ENCODE assay signal across 13 cellular contexts in the genomic region with DNA sequence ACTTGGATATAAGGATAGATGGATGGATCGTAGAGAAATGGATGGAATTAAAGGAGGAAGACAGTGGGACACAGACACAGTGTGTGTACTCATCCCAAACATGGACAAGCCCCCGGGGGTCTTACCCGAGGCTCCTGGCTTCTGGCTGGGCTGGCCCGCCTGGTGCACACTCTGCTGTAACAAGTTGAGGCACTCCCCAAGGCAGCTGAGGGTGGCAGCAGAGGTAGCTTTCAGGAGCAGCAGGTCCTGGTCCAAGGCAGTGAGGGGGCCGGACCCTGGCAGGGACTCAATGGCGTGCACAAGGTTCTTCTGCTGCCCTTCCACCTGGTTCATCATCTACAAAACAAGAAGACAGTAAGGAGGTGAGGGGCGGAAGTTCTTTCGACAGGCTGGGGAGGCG.
DNase-seq lines count a peak whose midpoint lies in the region; ATAC-seq and TF ChIP-seq lines count a peak whose summit lies in the region.
"Had no signal": no experiment of that assay in that cellular context is flagged by ENCODE, and none has a peak within 500 bp of the region (broad histone marks: within the 10 kb centered on the region; RNA-seq: fewer than 3 reads in every experiment).

No MANE protein-coding gene starts in this region.

- no peak overlapping the region for H3K27ac ChIP-seq in aorta (ENCODE audit: low read depth in 1 of 2, low read length in 2 of 2)
- H3K27ac ChIP-seq: C4-2B had no signal

- no peaks in the 10 kb centered on the region for H3K27me3 Mint-ChIP-seq in IgD-negative memory B cell
- peaks cover 3% of the 10 kb centered on the region for H3K27me3 Mint-ChIP-seq in endothelial cell (ENCODE audit: unreplicated experiment)
- no peaks in the 10 kb centered on the region for H3K27me3 Mint-ChIP-seq in mesothelial cell of epicardium (ENCODE audit: low read depth)
- H3K27me3 Mint-ChIP-seq in type B pancreatic cell = no peaks in the 10 kb centered on the region
- H3K27me3 Mint-ChIP-seq: CD4-positive, alpha-beta memory T cell had no signal

- ATAC-seq in left lobe of liver (no peak), GM21390 (IDR thresholded peaks at IDR 0.05; ENCODE audit: unreplicated experiment) (no peak), aorta (ENCODE audit: low FRiP score) (no peak)
- ATAC-seq: GM12878, HCT116 had no signal

- H3K4me1 Mint-ChIP-seq in IgD-negative memory B cell = peaks cover 7 to 9% (median 7%) of the 10 kb centered on the region in 3 donors
- peaks cover 8% of the 10 kb centered on the region for H3K4me1 Mint-ChIP-seq in endothelial cell (ENCODE audit: unreplicated experiment)
- H3K4me1 Mint-ChIP-seq in mesothelial cell of epicardium = peaks cover 51% of the 10 kb centered on the region
- H3K4me1 Mint-ChIP-seq in type B pancreatic cell (ENCODE audit: unreplicated experiment) = peaks cover 44% of the 10 kb centered on the region
- H3K4me1 Mint-ChIP-seq: CD4-positive, alpha-beta memory T cell had no signal

- no peak overlapping the region for H3K4me3 Mint-ChIP-seq in IgD-negative memory B cell
- peak overlapping the region; percentile 22 for H3K4me3 Mint-ChIP-seq in endothelial cell (ENCODE audit: unreplicated experiment)
- H3K4me3 Mint-ChIP-seq in mesothelial cell of epicardium = no peak overlapping the region
- peak overlapping the region; percentile 67 for H3K4me3 Mint-ChIP-seq in type B pancreatic cell
- H3K4me3 Mint-ChIP-seq: CD4-positive, alpha-beta memory T cell had no signal

- TF ChIP-seq CTCF in endothelial cell (IDR thresholded peaks at IDR 0.05; ENCODE audit: unreplicated experiment) (no peak), mesothelial cell of epicardium (IDR thresholded peaks at IDR 0.05; ENCODE audit: unreplicated experiment) (no peak), type B pancreatic cell (conservative IDR thresholded peaks at IDR 0.05) (no peak)

- H3K27ac Mint-ChIP-seq in IgD-negative memory B cell = peak overlapping the region in 2 of 3 donors; percentile 50 to 67
- no peak overlapping the region for H3K27ac Mint-ChIP-seq in endothelial cell (ENCODE audit: unreplicated experiment)
- peak overlapping the region; percentile 78 for H3K27ac Mint-ChIP-seq in mesothelial cell of epicardium
- H3K27ac Mint-ChIP-seq in type B pancreatic cell = peak overlapping the region; percentile 75

- DNase-seq in endothelial cell (ENCODE audit: low spot score) (no peak), mesothelial cell of epicardium (ENCODE audit: low spot score in 2 of 2, unreplicated experiment in 2 of 2) (no peak), type B pancreatic cell (ENCODE audit: extremely low spot score, unreplicated experiment) (no peak), left lobe of liver (ENCODE audit: low spot score) (no peak), aorta (no peak)
- DNase-seq: BE2C; CD4-positive, alpha-beta memory T cell; DMS79 had no signal

- H3K27me3 ChIP-seq in aorta (ENCODE audit: control insufficient read depth in 1 of 2, insufficient read depth in 2 of 2, low read length in 1 of 2) = no peaks in the 10 kb centered on the region
- H3K27me3 ChIP-seq: BE2C had no signal

- WGBS in aorta, 2 donors = 94 to 96% methylated on average over 9 of the region's 9 CpGs

- H3K9me3 ChIP-seq in aorta (ENCODE audit: control insufficient read depth, low read length) = no peaks in the 10 kb centered on the region
- H3K9me3 ChIP-seq: BE2C had no signal

- H3K4me1 ChIP-seq in aorta (ENCODE audit: control insufficient read depth in 1 of 2, insufficient read depth in 2 of 2, low read length in 2 of 2) = no peaks in the 10 kb centered on the region
- H3K4me1 ChIP-seq: BE2C had no signal

- intact Hi-C loops in aorta (cut with DNase I) = no loop called here

- H3K36me3 Mint-ChIP-seq in IgD-negative memory B cell = peaks cover 7% of the 10 kb centered on the region
- H3K36me3 Mint-ChIP-seq in endothelial cell (ENCODE audit: low read depth, unreplicated experiment) = no peaks in the 10 kb centered on the region
- H3K36me3 Mint-ChIP-seq in mesothelial cell of epicardium = no peaks in the 10 kb centered on the region
- H3K36me3 Mint-ChIP-seq in type B pancreatic cell = no peaks in the 10 kb centered on the region
- H3K36me3 Mint-ChIP-seq: CD4-positive, alpha-beta memory T cell had no signal

- no peak overlapping the region for H3K4me3 ChIP-seq in aorta (ENCODE audit: low read length in 2 of 2)
- H3K4me3 ChIP-seq: GM12878 had no signal

- H3K9me3 Mint-ChIP-seq in IgD-negative memory B cell = no peaks in the 10 kb centered on the region
- H3K9me3 Mint-ChIP-seq in endothelial cell (ENCODE audit: unreplicated experiment) = no peaks in the 10 kb centered on the region
- H3K9me3 Mint-ChIP-seq in mesothelial cell of epicardium = no peaks in the 10 kb centered on the region
- H3K9me3 Mint-ChIP-seq in type B pancreatic cell = no peaks in the 10 kb centered on the region
- H3K9me3 Mint-ChIP-seq: CD4-positive, alpha-beta memory T cell had no signal

- no peaks in the 10 kb centered on the region for H3K36me3 ChIP-seq in aorta (ENCODE audit: control insufficient read depth in 1 of 2, insufficient read depth in 2 of 2, low read length in 1 of 2)
- H3K36me3 ChIP-seq: BE2C had no signal

Comparison
In these comparisons a context has a peak if more than half of its experiments do, and no peak if none do; other contexts are left out.
1. H3K4me3 Mint-ChIP-seq: peak in endothelial cell (single experiment) and type B pancreatic cell (single experiment); none in IgD-negative memory B cell (0 of 4) and mesothelial cell of epicardium (single experiment).